23 cellular contexts compared by ENCODE assay signal in the genomic region with DNA sequence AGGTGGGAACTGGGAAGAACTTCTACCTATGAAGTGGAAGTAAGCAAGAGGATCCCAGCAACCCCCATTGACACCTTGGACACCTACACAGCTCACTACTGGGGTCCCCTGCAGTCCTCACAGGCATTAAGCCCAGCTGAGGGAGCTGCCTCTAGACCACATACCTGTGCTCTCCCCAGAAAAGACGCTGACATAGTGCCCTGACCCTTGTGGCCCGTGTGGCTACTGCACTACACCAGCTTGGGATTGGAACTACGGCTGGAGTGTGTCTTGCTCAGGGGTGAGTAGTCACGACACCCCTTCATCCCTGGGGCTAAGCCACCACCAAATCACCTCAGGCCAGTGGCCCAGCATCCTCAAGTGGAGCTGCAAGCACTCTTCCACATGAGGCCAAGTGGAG. TPM values are rescaled to one million over a fixed set of nuclear protein-coding genes. Genes with fewer than 3 reads are reported as not detected.
DNase-seq lines count a peak whose midpoint lies in the region; ATAC-seq, FAIRE-seq and TF ChIP-seq lines count a peak whose summit lies in the region.
"Had no signal": no experiment of that assay in that cellular context is flagged by ENCODE, and none has a peak within 500 bp of the region (broad histone marks: within the 10 kb centered on the region; RNA-seq: fewer than 3 reads in every experiment).

No MANE protein-coding gene starts in this region.

- no peak for TF ChIP-seq CTCF in HepG2 (CRISPR knock-in tag; IDR thresholded peaks at IDR 0.05)
- no peak for TF ChIP-seq CTCF in right lobe of liver (IDR thresholded peaks at IDR 0.05)
- no peak for TF ChIP-seq CTCF in bronchial epithelial cell (IDR thresholded peaks at IDR 0.05; ENCODE audit: insufficient read depth, low read length, severe bottlenecking)
- peak; percentile 29 for TF ChIP-seq CTCF in endodermal cell (conservative IDR thresholded peaks at IDR 0.05)

- no peaks in the 10 kb centered on the region for H3K36me3 ChIP-seq in HepG2 (replicated peaks in 1 of 2; ENCODE audit: control insufficient read depth in 1 of 2, insufficient read depth in 2 of 2, low read length in 2 of 2)
- H3K36me3 ChIP-seq in right lobe of liver, result no peaks in the 10 kb centered on the region
- no peaks in the 10 kb centered on the region for H3K36me3 ChIP-seq in bronchial epithelial cell (ENCODE audit: control insufficient read depth, insufficient read depth, low read length)
- H3K36me3 ChIP-seq in endodermal cell (ENCODE audit: control insufficient read depth, insufficient read depth, low read length), result no peaks in the 10 kb centered on the region

- DNase-seq in HepG2 (ENCODE audit: low spot score) (no peak), right lobe of liver (no peak), bronchial epithelial cell (ENCODE audit: low read depth) (no peak), endodermal cell (no peak)
- DNase-seq in activated CD8-positive, alpha-beta T cell treated with anti-CD3 and anti-CD28 coated beads, Interleukin-2, amount 10 ng/mL, durations not matched to agents 7 days and 5 days, result no peak
- DNase-seq in activated CD8-positive, alpha-beta memory T cell treated with anti-CD3 and anti-CD28 coated beads, Interleukin-2, amount 50 U/mL, for 48 hours, result no peak
- DNase-seq: AML-193; Caco-2; Calu3; CD4-positive, alpha-beta T cell; CD8-positive, alpha-beta T cell; DMS79 treated with DMSO at 0.1 percent for 48 hours; GF-D8 had no signal

- BruUV-seq in HepG2 (replicated peaks; lab: Mats Ljungman, UMichigan), result no TSS peak

- FAIRE-seq in HepG2 (lab: Jason Lieb, UNC), result no peak
- FAIRE-seq in bronchial epithelial cell (lab: Jason Lieb, UNC), result peak; percentile 36
- FAIRE-seq: D721Med, G401.6, GM12891, GM19239 had no signal

- POLR2A ChIA-PET in HepG2 (lab: Yijun Ruan, JAX), result no interaction called here
- POLR2A ChIA-PET in activated CD8-positive, alpha-beta T cell treated with anti-CD3 and anti-CD28 coated beads, Interleukin-2, amount 10 ng/mL, durations not matched to agents 7 days and 5 days (lab: Charles Lee), result no interaction called here

- TF ChIP-seq POLR2A in HepG2 (IDR thresholded peaks at IDR 0.05; ENCODE audit: insufficient read depth in 1 of 2, low read depth in 2 of 2, low read length in 2 of 2), result no peak
- no peak for TF ChIP-seq POLR2A in right lobe of liver (IDR thresholded peaks at IDR 0.05)

- no peak for TF ChIP-seq RAD21 in HepG2 (CRISPR knock-in tag; IDR thresholded peaks at IDR 0.05)

- peak; percentile 38; the same call in 1 of the 3 replicates for ATAC-seq in HepG2
- ATAC-seq in right lobe of liver, result no peak
- no peak for ATAC-seq in activated CD8-positive, alpha-beta T cell treated with anti-CD3 and anti-CD28 coated beads, Interleukin-2, amount 10 ng/mL, durations not matched to agents 7 days and 5 days
- no peak for ATAC-seq in HG02852 (IDR thresholded peaks at IDR 0.05; ENCODE audit: unreplicated experiment)
- ATAC-seq: A549; CD8-positive, alpha-beta T cell had no signal

- CTCF ChIA-PET in HepG2 (lab: Yijun Ruan, JAX; ENCODE audit: low intra/inter-chr PET ratio, low total read pairs), result no interaction called here
- CTCF ChIA-PET in activated CD8-positive, alpha-beta T cell treated with anti-CD3 and anti-CD28 coated beads, Interleukin-2, amount 10 ng/mL, durations not matched to agents 7 days and 5 days (lab: Charles Lee), result interaction anchor here (1.2 kb wide), 2 partner anchors 31 to 63 kb away, joined by 3 to 4 read pairs; no protein-coding TSS in a partner anchor

- H3K27ac Mint-ChIP-seq in endodermal cell, result no peak overlapping the region
- H3K27ac Mint-ChIP-seq in activated CD8-positive, alpha-beta T cell treated with anti-CD3 and anti-CD28 coated beads, Interleukin-2, amount 10 ng/mL, durations not matched to agents 7 days and 5 days, result no peak overlapping the region
- H3K27ac Mint-ChIP-seq: B cell; CD4-positive, alpha-beta T cell; CD8-positive, alpha-beta T cell had no signal

- no peaks in the 10 kb centered on the region for H3K4me1 ChIP-seq in HepG2 (ENCODE audit: insufficient read depth, low read length)
- no peaks in the 10 kb centered on the region for H3K4me1 ChIP-seq in right lobe of liver
- H3K4me1 ChIP-seq in endodermal cell (ENCODE audit: control insufficient read depth, insufficient read depth, low read length), result no peaks in the 10 kb centered on the region
- H3K4me1 ChIP-seq: A549, Caco-2 had no signal

- H3K9ac ChIP-seq in HepG2 (ENCODE audit: insufficient read depth, low read depth, low read length) (no peak overlapping the region), endodermal cell (ENCODE audit: extremely low read depth, low read length, poor library complexity, severe bottlenecking) (no peak overlapping the region)
- H3K9ac ChIP-seq: BLaER1 treated with 17β-estradiol and CSF1 and Interleukin-3, amounts not matched to agents 10 nM and 100 nM had no signal

- no peak for TF ChIP-seq EP300 in HepG2 (IDR thresholded peaks at IDR 0.05; ENCODE audit: low read depth in 2 of 2, low read length in 2 of 2)
- TF ChIP-seq EP300 in HepG2 (CRISPR knock-in tag; IDR thresholded peaks at IDR 0.05; ENCODE audit: borderline replicate concordance), result no peak

- H3K27me3 ChIP-seq in HepG2 (ENCODE audit: control insufficient read depth in 1 of 2, insufficient read depth in 2 of 2, low read length in 2 of 2) (peaks cover 0 to 4% of the 10 kb centered on the region in 2 experiments; a peak in 2 of 5 replicates), right lobe of liver (no peaks in the 10 kb centered on the region), bronchial epithelial cell (ENCODE audit: control insufficient read depth, insufficient read depth, low read length) (no peaks in the 10 kb centered on the region), endodermal cell (ENCODE audit: control insufficient read depth, insufficient read depth, low read length, poor library complexity, severe bottlenecking) (peaks cover 3% of the 10 kb centered on the region)
- H3K27me3 ChIP-seq: BLaER1 treated with 17β-estradiol and CSF1 and Interleukin-3, amounts not matched to agents 10 nM and 100 nM had no signal

- intact Hi-C loops in HepG2 (cut with micrococcal nuclease; ENCODE audit: unreplicated experiment), result no loop called here
- intact Hi-C loops in right lobe of liver (cut with DNase I), result no loop called here

- no peak overlapping the region for H3K4me3 Mint-ChIP-seq in endodermal cell
- no peak overlapping the region for H3K4me3 Mint-ChIP-seq in activated CD8-positive, alpha-beta T cell treated with anti-CD3 and anti-CD28 coated beads, Interleukin-2, amount 10 ng/mL, durations not matched to agents 7 days and 5 days
- H3K4me3 Mint-ChIP-seq: B cell; CD4-positive, alpha-beta T cell; CD8-positive, alpha-beta T cell had no signal

- no peak overlapping the region for H3K4me2 ChIP-seq in HepG2 (ENCODE audit: low read depth, low read length)
- H3K4me2 ChIP-seq: A549; BLaER1 treated with 17β-estradiol and CSF1 and Interleukin-3, amounts not matched to agents 10 nM and 100 nM had no signal

- no peaks in the 10 kb centered on the region for H3K79me2 ChIP-seq in HepG2 (ENCODE audit: insufficient read depth, low read length)

- 0% methylated on average over 2 of the region's 4 CpGs for WGBS in HepG2 (ENCODE audit: low lambda C conversion rate)
- no CpG with 5 or more reads among the region's 4 CpGs for WGBS in right lobe of liver (ENCODE audit: insufficient coverage, low coverage, low lambda C conversion rate, missing lambda C conversion rate)
- 66% methylated on average over 4 of the region's 4 CpGs; no CpG with 5 or more reads in 1 of the 2 experiments for WGBS in endodermal cell (ENCODE audit: insufficient coverage in 1 of 2, insufficient read length in 1 of 2), 2 experiments

- in situ Hi-C loops in HepG2 (cut with HindIII; ENCODE audit: extremely low pct_ligation_motif_present, low pct_unique_long_range_greater_than_20kb), result no loop called here

- H3K27ac ChIP-seq in HepG2 (ENCODE audit: extremely low read length, insufficient read depth, low read length) (no peak overlapping the region), right lobe of liver (no peak overlapping the region), endodermal cell (ENCODE audit: low read depth, low read length) (no peak overlapping the region)
- H3K27ac ChIP-seq: 22Rv1; A549; BLaER1 treated with 17β-estradiol and CSF1 and Interleukin-3, amounts not matched to agents 10 nM and 100 nM; C4-2B had no signal

- peaks cover 2% of the 10 kb centered on the region for H3K36me3 Mint-ChIP-seq in endodermal cell (ENCODE audit: low read depth)
- H3K36me3 Mint-ChIP-seq in activated CD8-positive, alpha-beta T cell treated with anti-CD3 and anti-CD28 coated beads, Interleukin-2, amount 10 ng/mL, durations not matched to agents 7 days and 5 days (ENCODE audit: low read depth), result peaks cover 2% of the 10 kb centered on the region
- H3K36me3 Mint-ChIP-seq: CD8-positive, alpha-beta T cell had no signal

- no peak overlapping the region for H2AFZ ChIP-seq in HepG2 (ENCODE audit: low read length)

- peaks cover 2% of the 10 kb centered on the region for H3K27me3 Mint-ChIP-seq in endodermal cell (ENCODE audit: insufficient read depth)
- peaks cover 19% of the 10 kb centered on the region for H3K27me3 Mint-ChIP-seq in activated CD8-positive, alpha-beta T cell treated with anti-CD3 and anti-CD28 coated beads, Interleukin-2, amount 10 ng/mL, durations not matched to agents 7 days and 5 days (ENCODE audit: low read depth)

- H3K4me3 ChIP-seq in HepG2 (replicated peaks in 1 of 3; ENCODE audit: insufficient read depth in 1 of 3, low read depth in 2 of 3, low read length in 3 of 3), result no peak overlapping the region
- H3K4me3 ChIP-seq in right lobe of liver, result no peak overlapping the region
- H3K4me3 ChIP-seq in bronchial epithelial cell (ENCODE audit: low read depth, low read length), result no peak overlapping the region
- H3K4me3 ChIP-seq in endodermal cell (ENCODE audit: low read length), result no peak overlapping the region
- H3K4me3 ChIP-seq: A549; BLaER1 treated with 17β-estradiol and CSF1 and Interleukin-3, amounts not matched to agents 10 nM and 100 nM had no signal

- H3K9me3 ChIP-seq in HepG2 (ENCODE audit: low read length) (peaks cover 18% of the 10 kb centered on the region), right lobe of liver (no peaks in the 10 kb centered on the region), endodermal cell (ENCODE audit: control insufficient read depth, low read length) (peaks cover 16% of the 10 kb centered on the region)

- H4K20me1 ChIP-seq in HepG2 (ENCODE audit: insufficient read depth, low read length), result no peaks in the 10 kb centered on the region
- H4K20me1 ChIP-seq: BLaER1 treated with 17β-estradiol and CSF1 and Interleukin-3, amounts not matched to agents 10 nM and 100 nM had no signal

- H3K4me1 Mint-ChIP-seq in endodermal cell, result no peaks in the 10 kb centered on the region
- H3K4me1 Mint-ChIP-seq in activated CD8-positive, alpha-beta T cell treated with anti-CD3 and anti-CD28 coated beads, Interleukin-2, amount 10 ng/mL, durations not matched to agents 7 days and 5 days (ENCODE audit: low read depth), result no peaks in the 10 kb centered on the region
- H3K4me1 Mint-ChIP-seq: B cell had no signal

- H3K9me3 Mint-ChIP-seq in endodermal cell, result peaks cover 12% of the 10 kb centered on the region
- H3K9me3 Mint-ChIP-seq in activated CD8-positive, alpha-beta T cell treated with anti-CD3 and anti-CD28 coated beads, Interleukin-2, amount 10 ng/mL, durations not matched to agents 7 days and 5 days (ENCODE audit: insufficient read depth), result peaks cover 10% of the 10 kb centered on the region

RNA-seq across cellular contexts. Expression of gene NSRP1, which starts 54.2 kb away (rescaled TPM):
- total RNA-seq in HepG2 (2016; rRNA removed; fragmentation: Illumina TruSeq; extraction: Trizol) (12.7 and 14.3 TPM in 2 replicates), right lobe of liver (10 to 100 TPM in 1 of 6 experiments, 1 to 10 TPM in 5; 5.8 to 11.7 (median 8.1) TPM), bronchial epithelial cell (8.7 and 10.1 TPM in 2 replicates), endodermal cell (10 to 100 TPM; 28.5 to 35.6 TPM)
- 4.8 and 4.9 TPM in 2 replicates for total RNA-seq in HepG2 (2016; cell fraction: cytosol; rRNA removed; fragmentation: Illumina TruSeq; extraction: Trizol; ENCODE audit: low read depth)
- total RNA-seq in HepG2 (2016; cell fraction: insoluble cytoplasmic fraction; rRNA removed; fragmentation: Illumina TruSeq; extraction: Trizol), result 11.4 and 13.2 TPM in 2 replicates
- total RNA-seq in HepG2 (2016; cell fraction: membrane; rRNA removed; fragmentation: Illumina TruSeq; extraction: Trizol), result 6.2 and 6.9 TPM in 2 replicates
- total RNA-seq in HepG2 (2016; cell fraction: nucleus; rRNA removed; fragmentation: Illumina TruSeq; extraction: Trizol), result 17.0 and 18.8 TPM in 2 replicates
- 6.9 and 7.0 TPM in 2 replicates for polyA plus RNA-seq in HepG2 (2011; rRNA removed)
- polyA plus RNA-seq in HepG2 (2011; cell fraction: cytosol; rRNA removed), result 4.6 and 5.9 TPM in 2 replicates
- polyA plus RNA-seq in HepG2 (2011; cell fraction: nucleus; rRNA removed), result 7.8 and 8.7 TPM in 2 replicates
- polyA plus RNA-seq in HepG2 (2012), result 9.8 and 14.0 TPM in 2 replicates
- polyA plus RNA-seq in HepG2 (2016; cell fraction: cytosol; fragmentation: Illumina TruSeq; extraction: Trizol; ENCODE audit: low read depth), result 2.3 and 2.7 TPM in 2 replicates
- 20.2 and 23.2 TPM in 2 replicates for polyA plus RNA-seq in HepG2 (2016; cell fraction: insoluble cytoplasmic fraction; fragmentation: Illumina TruSeq; extraction: Trizol; ENCODE audit: low read depth)
- polyA plus RNA-seq in HepG2 (2016; cell fraction: membrane; fragmentation: Illumina TruSeq; extraction: Trizol; ENCODE audit: low read depth), result 4.3 and 5.8 TPM in 2 replicates
- polyA plus RNA-seq in HepG2 (2016; cell fraction: nucleus; fragmentation: Illumina TruSeq; extraction: Trizol; ENCODE audit: insufficient read depth, low read depth), result 29.8 and 32.2 TPM in 2 replicates
- polyA minus RNA-seq in HepG2 (2011; rRNA and poly(A)+ RNA removed; ENCODE audit: low replicate concordance), result 5.6 and 19.0 TPM in 2 replicates
- 3.8 and 5.9 TPM in 2 replicates for polyA minus RNA-seq in HepG2 (2011; cell fraction: cytosol; rRNA and poly(A)+ RNA removed)
- polyA minus RNA-seq in HepG2 (2011; cell fraction: nucleus; rRNA and poly(A)+ RNA removed), result 31.1 and 34.6 TPM in 2 replicates
- 22.4 TPM for polyA plus RNA-seq in endodermal cell (2013, experiment 1 of 2)
- 22.9 TPM for polyA plus RNA-seq in endodermal cell (2013, experiment 2 of 2)
- total RNA-seq in activated CD8-positive, alpha-beta T cell treated with anti-CD3 and anti-CD28 coated beads, Interleukin-2, amount 10 ng/mL, durations not matched to agents 7 days and 5 days, result 10 to 100 TPM; 19.6 to 21.3 TPM
